14 cellular contexts compared by ENCODE assay signal in the genomic region with DNA sequence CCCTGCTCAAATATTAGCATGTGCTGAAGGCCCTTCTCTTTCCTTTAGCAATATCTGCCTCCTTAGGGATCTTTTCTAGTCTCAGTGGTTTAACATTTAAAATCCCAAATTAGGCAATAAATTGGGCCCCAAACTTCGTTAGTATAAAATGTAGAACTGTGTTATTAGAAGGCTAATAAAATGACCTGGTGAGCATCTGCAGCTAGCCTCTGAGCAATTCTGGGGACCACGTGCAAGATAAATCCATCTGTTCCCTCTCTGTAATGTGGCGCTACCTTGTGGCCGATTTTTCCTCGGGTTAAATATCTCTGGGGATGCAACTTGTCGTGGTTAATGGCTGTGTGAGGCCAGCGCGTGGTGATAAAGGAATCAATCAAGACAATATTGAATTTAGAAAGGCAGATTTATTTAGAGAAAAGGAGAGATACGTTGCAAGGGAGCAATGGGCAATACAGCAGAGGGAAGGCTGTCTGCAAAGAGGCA. TPM values are rescaled to one million over a fixed set of nuclear protein-coding genes. Genes with fewer than 3 reads are reported as not detected.
DNase-seq lines count a peak whose midpoint lies in the region; ATAC-seq and TF ChIP-seq lines count a peak whose summit lies in the region.
"Had no signal": no experiment of that assay in that cellular context is flagged by ENCODE, and none has a peak within 500 bp of the region (broad histone marks: within the 10 kb centered on the region; RNA-seq: fewer than 3 reads in every experiment).

No MANE protein-coding gene starts in this region.

- WGBS in iPS DF 6.9 (ENCODE audit: insufficient coverage, insufficient read length): no CpG with 5 or more reads among the region's 9 CpGs

- no peaks in the 10 kb centered on the region for H3K79me2 ChIP-seq in MM.1S (ENCODE audit: low read length)

- H3K36me3 Mint-ChIP-seq in Calu3 (ENCODE audit: insufficient read depth, unreplicated experiment): no peaks in the 10 kb centered on the region

- CTCF ChIA-PET in Calu3 (lab: Charles Lee): interaction anchor here (0.6 to 2.6 kb wide), 16 partner anchors 17 to 267 kb away, joined by 3 to 13 read pairs (median 4); a partner anchor contains a TSS

- H3K4me1 Mint-ChIP-seq in Calu3 (ENCODE audit: low read depth, unreplicated experiment): no peaks in the 10 kb centered on the region

- H3K4me3 Mint-ChIP-seq in Calu3 (ENCODE audit: low read depth, unreplicated experiment): no peak overlapping the region

- H2AFZ ChIP-seq in MM.1S (ENCODE audit: low read length): no peak overlapping the region

- no peaks in the 10 kb centered on the region for H4K20me1 ChIP-seq in MM.1S (ENCODE audit: insufficient read depth, low read length)

- H3K27ac ChIP-seq in iPS DF 6.9 (ENCODE audit: low read length) (no peak overlapping the region), MM.1S (ENCODE audit: low read length) (no peak overlapping the region), uterus (no peak overlapping the region)
- H3K27ac ChIP-seq: prostate gland, testis had no signal

- H3K9ac ChIP-seq in MM.1S (ENCODE audit: low read length): no peak overlapping the region

- H3K4me1 ChIP-seq in iPS DF 6.9 (ENCODE audit: control insufficient read depth, insufficient read depth, low read length) (no peaks in the 10 kb centered on the region; the same call in 1 of the 2 replicates), MM.1S (ENCODE audit: low read length) (peaks cover 28% of the 10 kb centered on the region), uterus (no peaks in the 10 kb centered on the region)
- H3K4me1 ChIP-seq: HAP-1, prostate gland, testis had no signal

- TF ChIP-seq CTCF in Calu3 (IDR thresholded peaks at IDR 0.05; ENCODE audit: unreplicated experiment): no peak
- no peak; the same call in 1 of the 2 replicates for TF ChIP-seq CTCF in MM.1S (IDR thresholded peaks at IDR 0.05; ENCODE audit: low read length)
- no peak for TF ChIP-seq CTCF in uterus (IDR thresholded peaks at IDR 0.05)

- H3K27me3 Mint-ChIP-seq in Calu3 (ENCODE audit: unreplicated experiment): no peaks in the 10 kb centered on the region

- DNase-seq in Calu3 (peak; percentile 43), Kasumi-1 (lab: John Stamatoyannopoulos, UW) (peak; percentile 34 to 46), iPS DF 6.9 (ENCODE audit: low read depth, low spot score) (peak; percentile 18), MM.1S (no peak), uterus (no peak)
- DNase-seq in stimulated activated naive CD4-positive, alpha-beta T cell treated with Interleukin-2 at 50 U/mL for 16 hours (lab: John Stamatoyannopoulos, UW): no peak
- DNase-seq: activated CD8-positive, alpha-beta memory T cell treated with anti-CD3 and anti-CD28 coated beads, Interleukin-2, amount 50 U/mL, for 48 hours; left cardiac atrium had no signal

- H3K36me3 ChIP-seq in iPS DF 6.9 (ENCODE audit: control insufficient read depth, insufficient read depth, low read length) (no peaks in the 10 kb centered on the region), MM.1S (replicated peaks; ENCODE audit: insufficient read depth, low read length) (no peaks in the 10 kb centered on the region), uterus (no peaks in the 10 kb centered on the region)
- H3K36me3 ChIP-seq: HAP-1, prostate gland had no signal

- no peaks in the 10 kb centered on the region for H3K9me2 ChIP-seq in MM.1S (replicated peaks; ENCODE audit: insufficient read depth, low read length)

- ATAC-seq in SK-N-SH treated with all-trans-retinoic acid at 6 μM for 48 hours (peak; percentile 57), GM21737 (IDR thresholded peaks at IDR 0.05; ENCODE audit: unreplicated experiment) (no peak)

- H3F3A ChIP-seq in MM.1S (ENCODE audit: insufficient read depth, low read length): no peaks in the 10 kb centered on the region

- no peak overlapping the region for H3K27ac Mint-ChIP-seq in Calu3 (ENCODE audit: unreplicated experiment)

- BruUV-seq in Calu3 (replicated peaks; lab: Mats Ljungman, UMichigan): no TSS peak

- intact Hi-C loops in Calu3 (cut with micrococcal nuclease; ENCODE audit: unreplicated experiment) (loop anchor here (5.0 kb wide), 1 partner anchor 357 kb away; no protein-coding TSS in a partner anchor), uterus (cut with DNase I; ENCODE audit: low total_unique reads) (no loop called here)

- H3K4me2 ChIP-seq in MM.1S (ENCODE audit: low read depth, low read length): no peak overlapping the region

- H3K27me3 ChIP-seq in iPS DF 6.9 (ENCODE audit: control insufficient read depth, insufficient read depth, low read length) (no peaks in the 10 kb centered on the region), MM.1S (replicated peaks; ENCODE audit: insufficient read depth, low read length) (no peaks in the 10 kb centered on the region), uterus (no peaks in the 10 kb centered on the region)
- H3K27me3 ChIP-seq: testis had no signal

- TF ChIP-seq POLR2A in uterus (IDR thresholded peaks at IDR 0.05): no peak

- no peaks in the 10 kb centered on the region for H3K9me3 ChIP-seq in iPS DF 6.9 (ENCODE audit: control insufficient read depth, insufficient read depth, low read length)
- H3K9me3 ChIP-seq in MM.1S (replicated peaks; ENCODE audit: insufficient read depth, low read length): no peaks in the 10 kb centered on the region
- H3K9me3 ChIP-seq in uterus: no peaks in the 10 kb centered on the region
- H3K9me3 ChIP-seq: HAP-1, prostate gland, testis had no signal

- no peak overlapping the region for H3K4me3 ChIP-seq in iPS DF 6.9 (ENCODE audit: low read length)
- no peak overlapping the region for H3K4me3 ChIP-seq in MM.1S (ENCODE audit: low read length)
- no peak overlapping the region for H3K4me3 ChIP-seq in uterus
- H3K4me3 ChIP-seq: HAP-1, prostate gland, testis had no signal

- no peaks in the 10 kb centered on the region for H3K9me3 Mint-ChIP-seq in Calu3 (ENCODE audit: low read depth, unreplicated experiment)

TF ChIP-seq in SK-N-SH treated with all-trans-retinoic acid at 6 μM for 48 hours, 23 proteins besides CTCF, POLR2A, EP300 and RAD21:
- no peak for TF ChIP-seq ZNF565 (CRISPR knock-in tag; conservative IDR thresholded peaks at IDR 0.05; ENCODE audit: low read depth)

RNA-seq across cellular contexts. Expression of a gene that starts 18.7 kb away (rescaled TPM):
- total RNA-seq in Calu3 (2022) (0.38 TPM in 1 of 2 replicates, not detected in the other), uterus (not detected)
- total RNA-seq: fibroblast of lung, left cardiac atrium, prostate gland had no signal

RNA-seq across cellular contexts. Expression of a gene that starts 46.1 kb away (rescaled TPM):
- not detected in 2 replicates for total RNA-seq in Calu3 (2022)
- total RNA-seq in uterus: not detected
- total RNA-seq: fibroblast of lung, left cardiac atrium, prostate gland, testis had no signal

RNA-seq across cellular contexts. Expression of a gene that starts 48.2 kb away (rescaled TPM):
- total RNA-seq in Calu3 (2022) (1.9 and 2.0 TPM in 2 replicates), uterus (not detected)
- total RNA-seq: fibroblast of lung, left cardiac atrium had no signal

Comparison
In these comparisons a context has a peak if more than half of its experiments do, and no peak if none do; other contexts are left out.
1. DNase-seq: peak in Calu3 (single experiment), Kasumi-1 (2 of 2) and iPS DF 6.9 (single experiment); none in MM.1S (single experiment), uterus (0 of 2) and stimulated activated naive CD4-positive, alpha-beta T cell treated with Interleukin-2 at 50 U/mL for 16 hours (single experiment).